ENCODE assay signal across 8 cellular contexts in genomic region chr16:69820926-69821541, GRCh38. TPM values are rescaled to one million over a fixed set of nuclear protein-coding genes. Genes with fewer than 3 reads are reported as not detected.
DNase-seq lines count a peak whose midpoint lies in the region; ATAC-seq and TF ChIP-seq lines count a peak whose summit lies in the region.

No MANE protein-coding gene starts in this region.

- H3K9ac ChIP-seq in BLaER1 = no peak overlapping the region

- no peak overlapping the region for H3K4me3 Mint-ChIP-seq in activated T-helper 17 cell treated with anti-CD3 and anti-CD28 coated beads, Interleukin-2, amount 50 U/mL, for 72 hours

- H3K4me1 ChIP-seq in BLaER1 (peaks cover 42% of the 10 kb centered on the region), OCI-LY7 (ENCODE audit: insufficient read depth, low read length, poor library complexity, severe bottlenecking) (no peaks in the 10 kb centered on the region)

- H3K4me3 ChIP-seq in BLaER1 (no peak overlapping the region), OCI-LY7 (ENCODE audit: low read depth, low read length, poor library complexity, severe bottlenecking) (no peak overlapping the region)

- H3K36me3 ChIP-seq in BLaER1 = peaks cover 32% of the 10 kb centered on the region
- peaks cover 23% of the 10 kb centered on the region for H3K36me3 ChIP-seq in OCI-LY7 (ENCODE audit: insufficient read depth, low read length)

- H4K20me1 ChIP-seq in BLaER1 (no peaks in the 10 kb centered on the region), OCI-LY7 (ENCODE audit: insufficient read depth, low read length) (no peaks in the 10 kb centered on the region)

- H3K4me2 ChIP-seq in BLaER1 (no peak overlapping the region), OCI-LY7 (ENCODE audit: low read length) (no peak overlapping the region)

- no peak for ATAC-seq in activated T-helper 17 cell treated with anti-CD3 and anti-CD28 coated beads, Interleukin-2, amount 50 U/mL, for 72 hours (replicated peaks)

- no peaks in the 10 kb centered on the region for H3K9me3 Mint-ChIP-seq in activated T-helper 17 cell treated with anti-CD3 and anti-CD28 coated beads, Interleukin-2, amount 50 U/mL, for 72 hours

- DNase-seq in globus pallidus (ENCODE audit: low spot score) (peak; percentile 75), putamen (ENCODE audit: low spot score) (peak; percentile 62), LoVo (ENCODE audit: low spot score) (no peak), GOT3 (lab: John Stamatoyannopoulos, UW) (no peak), OCI-LY7 (ENCODE audit: low spot score) (no peak)
- DNase-seq in effector CD4-positive, alpha-beta T cell = no peak

- CTCF ChIA-PET in OCI-LY7 (lab: Charles Lee; ENCODE audit: unreplicated experiment) = no interaction called here

- H3K9me3 ChIP-seq in BLaER1 = peaks cover 10% of the 10 kb centered on the region
- H3K9me3 ChIP-seq in OCI-LY7 (ENCODE audit: low read length) = no peaks in the 10 kb centered on the region

- POLR2A ChIA-PET in OCI-LY7 (lab: Charles Lee) = no interaction called here

- H3K9me2 ChIP-seq in OCI-LY7 (ENCODE audit: insufficient read depth, low read length) = no peaks in the 10 kb centered on the region

- TF ChIP-seq CTCF in OCI-LY7 (conservative IDR thresholded peaks at IDR 0.05; ENCODE audit: low read length) = no peak

- peak overlapping the region; percentile 71 for H3K27ac Mint-ChIP-seq in activated T-helper 17 cell treated with anti-CD3 and anti-CD28 coated beads, Interleukin-2, amount 50 U/mL, for 72 hours

- no peaks in the 10 kb centered on the region for H3K79me2 ChIP-seq in OCI-LY7 (ENCODE audit: insufficient read depth, low read depth, low read length)

- H3K36me3 Mint-ChIP-seq in activated T-helper 17 cell treated with anti-CD3 and anti-CD28 coated beads, Interleukin-2, amount 50 U/mL, for 72 hours (ENCODE audit: low read depth) = peaks cover 46% of the 10 kb centered on the region

- H3K27ac ChIP-seq in BLaER1 = peak overlapping the region; percentile 31; the same call in 1 of the 2 replicates
- no peak overlapping the region for H3K27ac ChIP-seq in OCI-LY7 (ENCODE audit: low read depth, low read length, poor library complexity, severe bottlenecking)

- H3K27me3 ChIP-seq in BLaER1 = no peaks in the 10 kb centered on the region

- H3K4me1 Mint-ChIP-seq in activated T-helper 17 cell treated with anti-CD3 and anti-CD28 coated beads, Interleukin-2, amount 50 U/mL, for 72 hours = no peaks in the 10 kb centered on the region

- intact Hi-C loops in OCI-LY7 (cut with micrococcal nuclease; ENCODE audit: unreplicated experiment) = no loop called here

- BruUV-seq in OCI-LY7 (replicated peaks; lab: Mats Ljungman, UMichigan) = no TSS peak

- no peak overlapping the region for H2AFZ ChIP-seq in OCI-LY7 (ENCODE audit: low read length)

- H3K27me3 Mint-ChIP-seq in activated T-helper 17 cell treated with anti-CD3 and anti-CD28 coated beads, Interleukin-2, amount 50 U/mL, for 72 hours = no peaks in the 10 kb centered on the region

RNA-seq across cellular contexts. Expression of gene WWP2, which starts 58.9 kb away (rescaled TPM):
- 10 to 100 TPM; 55.1 to 55.7 TPM for total RNA-seq in activated T-helper 17 cell treated with anti-CD3 and anti-CD28 coated beads, Interleukin-2, amount 50 U/mL, for 72 hours
- 20.8 and 30.3 TPM in 2 replicates for total RNA-seq in OCI-LY7 (2014; rRNA removed; shearing (Covaris generic))
- 43.4 and 45.6 TPM in 2 replicates for total RNA-seq in OCI-LY7 (2022)

Comparison
In these comparisons a context has a peak if more than half of its experiments do, and no peak if none do; other contexts are left out.
1. DNase-seq: peak in globus pallidus (single experiment) and putamen (single experiment); none in LoVo (single experiment), GOT3 (single experiment), OCI-LY7 (single experiment) and effector CD4-positive, alpha-beta T cell (single experiment).